Comparison of ENCODE assay signal across 12 cellular contexts in genomic region chr1:165355977-165356811, GRCh38. TPM values are rescaled to one million over a fixed set of nuclear protein-coding genes. Genes with fewer than 3 reads are reported as not detected.
DNase-seq lines count a peak whose midpoint lies in the region; TF ChIP-seq lines count a peak whose summit lies in the region.
"Had no signal": no experiment of that assay in that cellular context is flagged by ENCODE, and none has a peak within 500 bp of the region (broad histone marks: within the 10 kb centered on the region; RNA-seq: fewer than 3 reads in every experiment).

TSS of gene LMX1A (minus strand) at chr1:165356715. CDS start at chr1:165355559, 1,156 bp downstream.

- no peaks in the 10 kb centered on the region for H4K20me1 ChIP-seq in fibroblast of lung (ENCODE audit: control insufficient read depth, extremely low read depth, insufficient read depth, low read length)

- H3K79me2 ChIP-seq in fibroblast of lung (ENCODE audit: control insufficient read depth, insufficient read depth, low read length) = no peaks in the 10 kb centered on the region

- peaks cover 94% of the 10 kb centered on the region for H3K27me3 Mint-ChIP-seq in type B pancreatic cell

- no peaks in the 10 kb centered on the region for H3K36me3 ChIP-seq in fibroblast of lung (ENCODE audit: control insufficient read depth, insufficient read depth, low read length)
- no peaks in the 10 kb centered on the region for H3K36me3 ChIP-seq in muscle layer of colon (ENCODE audit: insufficient read depth, low read length)

- peak within 1 kb of the TSS; percentile 61 for H3K27ac Mint-ChIP-seq in type B pancreatic cell

- peaks cover 31% of the 10 kb centered on the region for H3K4me1 Mint-ChIP-seq in type B pancreatic cell (ENCODE audit: unreplicated experiment)

- H3K27ac ChIP-seq in fibroblast of lung (ENCODE audit: insufficient read depth, low read length) (no peak within 1 kb of the TSS), muscle layer of colon (ENCODE audit: low read depth, low read length) (no peak within 1 kb of the TSS)

- no peak for TF ChIP-seq CTCF in fibroblast of lung (conservative IDR thresholded peaks at IDR 0.05 in 1 of 2, IDR thresholded peaks at IDR 0.05 in 1 of 2; ENCODE audit: low read depth in 1 of 2, low read length in 2 of 2)
- TF ChIP-seq CTCF in type B pancreatic cell (conservative IDR thresholded peaks at IDR 0.05) = no peak

- no peaks in the 10 kb centered on the region for H3K9me3 Mint-ChIP-seq in type B pancreatic cell
- H3K9me3 Mint-ChIP-seq: activated T-cell treated with anti-CD3 and anti-CD28 coated beads, Interleukin-2, amount 50 U/mL, for 4 hours had no signal

- H3K9me3 ChIP-seq in fibroblast of lung (ENCODE audit: control insufficient read depth, insufficient read depth, low read depth, low read length) (no peaks in the 10 kb centered on the region), muscle layer of colon (ENCODE audit: low read length) (no peaks in the 10 kb centered on the region)

- no peak within 1 kb of the TSS for H2AFZ ChIP-seq in fibroblast of lung (ENCODE audit: low read length)

- peak within 1 kb of the TSS; percentile 86 for H3K4me3 Mint-ChIP-seq in type B pancreatic cell
- H3K4me3 Mint-ChIP-seq: activated T-cell treated with anti-CD3 and anti-CD28 coated beads, Interleukin-2, amount 50 U/mL, for 4 hours had no signal

- H3K4me1 ChIP-seq in fibroblast of lung (ENCODE audit: control insufficient read depth, extremely low read depth, insufficient read depth, low read length) (no peaks in the 10 kb centered on the region), muscle layer of colon (ENCODE audit: insufficient read depth, low read length) (peaks cover 12% of the 10 kb centered on the region)

- peaks cover 3% of the 10 kb centered on the region for H3K36me3 Mint-ChIP-seq in type B pancreatic cell

- H3K4me3 ChIP-seq in fibroblast of lung (replicated peaks in 1 of 4; ENCODE audit: control extremely low read depth in 1 of 4, insufficient read depth in 1 of 4, low read depth in 3 of 4, low read length in 4 of 4) = peak within 1 kb of the TSS in 1 of 4 experiments; percentile 25
- H3K4me3 ChIP-seq in muscle layer of colon (ENCODE audit: low read depth in 1 of 2, low read length in 2 of 2) = peak within 1 kb of the TSS; percentile 24 to 49
- H3K4me3 ChIP-seq: GM12878 had no signal

- peak within 1 kb of the TSS; percentile 33 for H3K4me2 ChIP-seq in fibroblast of lung (ENCODE audit: extremely low read depth, insufficient read depth, low read length)

- DNase-seq in NCI-H748 (lab: John Stamatoyannopoulos, UW; ENCODE audit: unreplicated experiment) = peak; percentile 36
- no peak for DNase-seq in NCI-H748 treated with DMSO at 0.1 percent for 48 hours (lab: John Stamatoyannopoulos, UW)
- no peak for DNase-seq in fibroblast of lung (ENCODE audit: low read depth in 2 of 2)
- no peak for DNase-seq in type B pancreatic cell (ENCODE audit: extremely low spot score, unreplicated experiment)
- DNase-seq in NCI-H1048 (lab: John Stamatoyannopoulos, UW) = no peak
- DNase-seq in NCI-H82 treated with DMSO at 0.1 percent for 48 hours (lab: John Stamatoyannopoulos, UW; ENCODE audit: unreplicated experiment) = no peak
- no peak for DNase-seq in activated T-cell treated with anti-CD3 and anti-CD28 coated beads, Interleukin-2, amount 50 U/mL, for 1 hour
- DNase-seq: activated T-cell treated with anti-CD3 and anti-CD28 coated beads, Interleukin-2, amount 50 U/mL, for 4 hours; KBM-7; SHP77 had no signal

- H3K27me3 ChIP-seq in fibroblast of lung (ENCODE audit: control insufficient read depth, insufficient read depth, low read length) (peaks cover 46% of the 10 kb centered on the region), muscle layer of colon (ENCODE audit: control insufficient read depth in 1 of 2, insufficient read depth in 2 of 2, low read length in 2 of 2) (peaks cover 55 to 69% of the 10 kb centered on the region in 2 donors)

- H3K9ac ChIP-seq in fibroblast of lung (ENCODE audit: insufficient read depth, low read length) (no peak within 1 kb of the TSS), muscle layer of colon (ENCODE audit: low read length) (no peak within 1 kb of the TSS)

RNA-seq across cellular contexts. Expression of gene LMX1A, which starts in this region (rescaled TPM):
- not detected in 2 replicates for total RNA-seq in fibroblast of lung
- not detected in 2 replicates for polyA plus RNA-seq in fibroblast of lung
- polyA plus RNA-seq in fibroblast of lung (2012) = not detected in 2 replicates
- not detected in 2 replicates for polyA minus RNA-seq in fibroblast of lung (ENCODE audit: low replicate concordance)
- 13.5 and 34.4 TPM in 2 replicates for total RNA-seq in type B pancreatic cell (ENCODE audit: low replicate concordance)
- total RNA-seq: activated T-cell treated with anti-CD3 and anti-CD28 coated beads, Interleukin-2, amount 50 U/mL, for 4 hours; GM12878 had no signal
- polyA plus RNA-seq: GM12878 had no signal

Comparison
In these comparisons a context has a peak if more than half of its experiments do, and no peak if none do; other contexts are left out.
1. RNA of gene LMX1A (total RNA-seq): 13.5 to 34.4 TPM in type B pancreatic cell; not detected in fibroblast of lung; every median in the first group is over 10 times any median in the second.